Comparison of ENCODE assay signal across 8 cellular contexts in the genomic region with DNA sequence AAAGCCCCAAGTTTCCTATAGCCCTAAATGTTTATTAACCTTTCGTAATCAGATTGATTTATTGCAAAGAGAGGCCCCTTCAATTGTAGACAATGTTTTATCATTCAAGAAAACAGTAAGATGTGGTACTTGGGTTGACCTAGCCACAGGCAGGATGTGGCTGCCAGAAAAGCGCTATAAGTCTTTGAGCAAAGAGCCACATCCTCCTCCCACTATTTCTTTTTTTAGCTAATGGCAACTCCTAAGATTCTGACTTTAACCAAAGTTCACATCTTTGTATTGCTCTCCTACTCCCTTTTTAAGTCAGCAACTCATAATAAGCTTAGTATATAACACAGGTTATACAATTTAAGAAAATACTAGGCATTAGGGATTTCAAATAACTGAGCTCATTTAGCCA.
DNase-seq lines count a peak whose midpoint lies in the region; ATAC-seq and TF ChIP-seq lines count a peak whose summit lies in the region.

No MANE protein-coding gene starts in this region.

- peak; percentile 79 for ATAC-seq in GM21737 (IDR thresholded peaks at IDR 0.05; ENCODE audit: unreplicated experiment)
- peak; percentile 85 to 92 for ATAC-seq in activated naive CD4-positive, alpha-beta T cell treated with anti-CD3 and anti-CD28 coated beads, Interleukin-2, amount 50 U/mL, for 72 hours

- H3K27me3 ChIP-seq in GM06990 (replicated peaks; ENCODE audit: control insufficient read depth, insufficient read depth, low read length) (no peaks in the 10 kb centered on the region), mesendoderm (ENCODE audit: insufficient read depth, low read length, poor library complexity) (no peaks in the 10 kb centered on the region), endodermal cell (ENCODE audit: control insufficient read depth, insufficient read depth, low read length, poor library complexity, severe bottlenecking) (no peaks in the 10 kb centered on the region)

- H3K9me3 Mint-ChIP-seq in activated naive CD4-positive, alpha-beta T cell treated with anti-CD3 and anti-CD28 coated beads, Interleukin-2, amount 50 U/mL, for 72 hours: no peaks in the 10 kb centered on the region
- no peaks in the 10 kb centered on the region for H3K9me3 Mint-ChIP-seq in endodermal cell

- peak; percentile 24 for DNase-seq in GM06990 (ENCODE audit: extremely low read depth, insufficient read length)
- peak; percentile 4 for DNase-seq in NAMALWA (ENCODE audit: low spot score)
- peak in 1 of 2 donors; percentile 51 for DNase-seq in activated naive CD4-positive, alpha-beta T cell treated with anti-CD3 and anti-CD28 coated beads, Interleukin-2, amount 50 U/mL, for 72 hours (ENCODE audit: low spot score in 2 of 2)
- peak; percentile 19 to 29 for DNase-seq in stimulated activated CD8-positive, alpha-beta memory T cell treated with anti-CD3 and anti-CD28 coated beads, Interleukin-4, amount 100 ng/mL, for 4 hours (ENCODE audit: low read depth in 2 of 2, low spot score in 1 of 2)
- no peak for DNase-seq in mesendoderm
- no peak for DNase-seq in endodermal cell
- no peak for DNase-seq in ecto neural progenitor cell (ENCODE audit: low spot score)

- no peak overlapping the region for H3K18ac ChIP-seq in mesendoderm (ENCODE audit: low read length)

- H3K4me3 ChIP-seq in GM06990 (replicated peaks; ENCODE audit: low read depth, low read length) (no peak overlapping the region), mesendoderm (ENCODE audit: low read length) (no peak overlapping the region), endodermal cell (ENCODE audit: low read length) (no peak overlapping the region)

- H4K8ac ChIP-seq in mesendoderm (ENCODE audit: low read depth, low read length): no peak overlapping the region

- H3K56ac ChIP-seq in mesendoderm (ENCODE audit: low read length): no peak overlapping the region

- no peak overlapping the region for H3K4me2 ChIP-seq in mesendoderm (ENCODE audit: low read length)

- no peaks in the 10 kb centered on the region for H3K79me2 ChIP-seq in mesendoderm (ENCODE audit: control insufficient read depth, insufficient read depth, low read length)

- H3K27ac ChIP-seq in mesendoderm (ENCODE audit: low read depth, low read length): no peak overlapping the region
- no peak overlapping the region for H3K27ac ChIP-seq in endodermal cell (ENCODE audit: low read depth, low read length)

- H3K27me3 Mint-ChIP-seq in endodermal cell (ENCODE audit: insufficient read depth): no peaks in the 10 kb centered on the region

- H3K27ac Mint-ChIP-seq in activated naive CD4-positive, alpha-beta T cell treated with anti-CD3 and anti-CD28 coated beads, Interleukin-2, amount 50 U/mL, for 72 hours: no peak overlapping the region
- H3K27ac Mint-ChIP-seq in endodermal cell: no peak overlapping the region

- H3K4me1 Mint-ChIP-seq in endodermal cell: peaks cover 17% of the 10 kb centered on the region

- H3K4ac ChIP-seq in mesendoderm (ENCODE audit: low read depth, low read length): no peak overlapping the region

- H3K36me3 ChIP-seq in GM06990 (ENCODE audit: control insufficient read depth, insufficient read depth, low read length) (no peaks in the 10 kb centered on the region), mesendoderm (ENCODE audit: control insufficient read depth, insufficient read depth, low read length) (no peaks in the 10 kb centered on the region), endodermal cell (ENCODE audit: control insufficient read depth, insufficient read depth, low read length) (no peaks in the 10 kb centered on the region)

- no peaks in the 10 kb centered on the region for H3K4me1 ChIP-seq in mesendoderm (ENCODE audit: control insufficient read depth, low read depth, low read length)
- no peaks in the 10 kb centered on the region for H3K4me1 ChIP-seq in endodermal cell (ENCODE audit: control insufficient read depth, insufficient read depth, low read length)

- H3K79me1 ChIP-seq in mesendoderm (ENCODE audit: low read length): no peaks in the 10 kb centered on the region

- no peak overlapping the region for H3K4me3 Mint-ChIP-seq in endodermal cell

- H2BK120ac ChIP-seq in mesendoderm (ENCODE audit: low read depth, low read length): no peak overlapping the region

- no peak overlapping the region for H4K5ac ChIP-seq in mesendoderm (ENCODE audit: low read length)

- no peak for TF ChIP-seq CTCF in GM06990 (IDR thresholded peaks at IDR 0.05; ENCODE audit: insufficient read depth, low read length, poor library complexity, severe bottlenecking)
- TF ChIP-seq CTCF in endodermal cell (conservative IDR thresholded peaks at IDR 0.05): no peak

- no peak overlapping the region for H2BK15ac ChIP-seq in mesendoderm (replicated peaks; ENCODE audit: low read depth)

- no peaks in the 10 kb centered on the region for H3K9me3 ChIP-seq in endodermal cell (ENCODE audit: control insufficient read depth, low read length)

- no peak overlapping the region for H2AK5ac ChIP-seq in mesendoderm (ENCODE audit: low read length)

- no peaks in the 10 kb centered on the region for H3K36me3 Mint-ChIP-seq in activated naive CD4-positive, alpha-beta T cell treated with anti-CD3 and anti-CD28 coated beads, Interleukin-2, amount 50 U/mL, for 72 hours
- no peaks in the 10 kb centered on the region for H3K36me3 Mint-ChIP-seq in endodermal cell (ENCODE audit: low read depth)

- no peak overlapping the region for H3K23ac ChIP-seq in mesendoderm (ENCODE audit: low read length)

- WGBS in mesendoderm (ENCODE audit: extremely low coverage, insufficient coverage, low lambda C conversion rate): no CpG with 5 or more reads among the region's 2 CpGs
- 96 to 100% methylated on average over 1 to 2 of the region's 2 CpGs for WGBS in endodermal cell (ENCODE audit: insufficient coverage in 1 of 2, insufficient read length in 1 of 2), 2 experiments

- H3K9ac ChIP-seq in mesendoderm (ENCODE audit: low read length) (no peak overlapping the region), endodermal cell (ENCODE audit: extremely low read depth, low read length, poor library complexity, severe bottlenecking) (no peak overlapping the region)

- H2BK5ac ChIP-seq in mesendoderm (ENCODE audit: low read length): no peak overlapping the region

Comparison
In these comparisons a context has a peak if more than half of its experiments do, and no peak if none do; other contexts are left out.
1. DNase-seq: peak in GM06990 (single experiment), NAMALWA (single experiment) and stimulated activated CD8-positive, alpha-beta memory T cell treated with anti-CD3 and anti-CD28 coated beads, Interleukin-4, amount 100 ng/mL, for 4 hours (2 of 2); none in mesendoderm (single experiment), endodermal cell (single experiment) and ecto neural progenitor cell (single experiment).